In the genomic region with DNA sequence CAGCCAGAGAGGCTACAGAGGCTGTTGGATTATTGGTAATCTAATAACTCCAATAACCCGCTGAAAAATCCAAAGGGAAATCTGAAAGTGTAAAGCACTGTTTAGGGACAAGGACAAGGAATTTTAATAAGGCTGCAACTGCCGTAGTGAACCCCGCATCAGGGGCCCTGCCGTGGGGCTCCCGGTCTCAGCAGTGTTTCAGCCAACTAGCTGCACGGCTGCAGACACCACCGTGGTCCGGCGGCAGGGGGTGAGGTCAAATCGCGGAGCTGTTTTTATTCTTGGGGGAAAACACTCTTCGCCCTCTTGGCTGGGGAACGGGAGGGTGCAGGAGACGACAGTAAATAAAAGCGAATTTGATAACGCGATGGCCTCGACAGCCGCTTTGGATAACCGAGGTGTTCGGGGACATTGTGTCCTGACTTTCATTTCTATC, we compare ENCODE assay signal across 1 cellular context.
TF ChIP-seq lines count a peak whose summit lies in the region.

No MANE protein-coding gene starts in this region.

TF ChIP-seq in HCT116, 20 proteins besides CTCF, POLR2A, EP300 and RAD21 (continued from another document):
- TF ChIP-seq, protein P1, sequence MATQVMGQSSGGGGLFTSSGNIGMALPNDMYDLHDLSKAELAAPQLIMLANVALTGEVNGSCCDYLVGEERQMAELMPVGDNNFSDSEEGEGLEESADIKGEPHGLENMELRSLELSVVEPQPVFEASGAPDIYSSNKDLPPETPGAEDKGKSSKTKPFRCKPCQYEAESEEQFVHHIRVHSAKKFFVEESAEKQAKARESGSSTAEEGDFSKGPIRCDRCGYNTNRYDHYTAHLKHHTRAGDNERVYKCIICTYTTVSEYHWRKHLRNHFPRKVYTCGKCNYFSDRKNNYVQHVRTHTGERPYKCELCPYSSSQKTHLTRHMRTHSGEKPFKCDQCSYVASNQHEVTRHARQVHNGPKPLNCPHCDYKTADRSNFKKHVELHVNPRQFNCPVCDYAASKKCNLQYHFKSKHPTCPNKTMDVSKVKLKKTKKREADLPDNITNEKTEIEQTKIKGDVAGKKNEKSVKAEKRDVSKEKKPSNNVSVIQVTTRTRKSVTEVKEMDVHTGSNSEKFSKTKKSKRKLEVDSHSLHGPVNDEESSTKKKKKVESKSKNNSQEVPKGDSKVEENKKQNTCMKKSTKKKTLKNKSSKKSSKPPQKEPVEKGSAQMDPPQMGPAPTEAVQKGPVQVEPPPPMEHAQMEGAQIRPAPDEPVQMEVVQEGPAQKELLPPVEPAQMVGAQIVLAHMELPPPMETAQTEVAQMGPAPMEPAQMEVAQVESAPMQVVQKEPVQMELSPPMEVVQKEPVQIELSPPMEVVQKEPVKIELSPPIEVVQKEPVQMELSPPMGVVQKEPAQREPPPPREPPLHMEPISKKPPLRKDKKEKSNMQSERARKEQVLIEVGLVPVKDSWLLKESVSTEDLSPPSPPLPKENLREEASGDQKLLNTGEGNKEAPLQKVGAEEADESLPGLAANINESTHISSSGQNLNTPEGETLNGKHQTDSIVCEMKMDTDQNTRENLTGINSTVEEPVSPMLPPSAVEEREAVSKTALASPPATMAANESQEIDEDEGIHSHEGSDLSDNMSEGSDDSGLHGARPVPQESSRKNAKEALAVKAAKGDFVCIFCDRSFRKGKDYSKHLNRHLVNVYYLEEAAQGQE (IDR thresholded peaks at IDR 0.05; ENCODE audit: low read depth): no peak
- TF ChIP-seq SIN3A (IDR thresholded peaks at IDR 0.05; ENCODE audit: low read depth) (no peak), CEBPB (IDR thresholded peaks at IDR 0.05; ENCODE audit: low read depth) (no peak), JUND (IDR thresholded peaks at IDR 0.05) (no peak), SRF (IDR thresholded peaks at IDR 0.05; ENCODE audit: low read depth) (no peak), ELF1 (IDR thresholded peaks at IDR 0.05; ENCODE audit: borderline replicate concordance, low read depth) (no peak), ZNF274 (IDR thresholded peaks at IDR 0.05; ENCODE audit: low read depth, low read length) (no peak), POLR2AphosphoS5 (IDR thresholded peaks at IDR 0.05; ENCODE audit: low read depth, low read length) (no peak), FOSL1 (IDR thresholded peaks at IDR 0.05; ENCODE audit: low read depth) (no peak), EZH2 (IDR thresholded peaks at IDR 0.05) (no peak)
- TF ChIP-seq, protein P2, sequence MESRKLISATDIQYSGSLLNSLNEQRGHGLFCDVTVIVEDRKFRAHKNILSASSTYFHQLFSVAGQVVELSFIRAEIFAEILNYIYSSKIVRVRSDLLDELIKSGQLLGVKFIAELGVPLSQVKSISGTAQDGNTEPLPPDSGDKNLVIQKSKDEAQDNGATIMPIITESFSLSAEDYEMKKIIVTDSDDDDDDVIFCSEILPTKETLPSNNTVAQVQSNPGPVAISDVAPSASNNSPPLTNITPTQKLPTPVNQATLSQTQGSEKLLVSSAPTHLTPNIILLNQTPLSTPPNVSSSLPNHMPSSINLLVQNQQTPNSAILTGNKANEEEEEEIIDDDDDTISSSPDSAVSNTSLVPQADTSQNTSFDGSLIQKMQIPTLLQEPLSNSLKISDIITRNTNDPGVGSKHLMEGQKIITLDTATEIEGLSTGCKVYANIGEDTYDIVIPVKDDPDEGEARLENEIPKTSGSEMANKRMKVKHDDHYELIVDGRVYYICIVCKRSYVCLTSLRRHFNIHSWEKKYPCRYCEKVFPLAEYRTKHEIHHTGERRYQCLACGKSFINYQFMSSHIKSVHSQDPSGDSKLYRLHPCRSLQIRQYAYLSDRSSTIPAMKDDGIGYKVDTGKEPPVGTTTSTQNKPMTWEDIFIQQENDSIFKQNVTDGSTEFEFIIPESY (IDR thresholded peaks at IDR 0.05; ENCODE audit: extremely low read depth, insufficient replicate concordance, low read length): no peak
- TF ChIP-seq, protein P3, sequence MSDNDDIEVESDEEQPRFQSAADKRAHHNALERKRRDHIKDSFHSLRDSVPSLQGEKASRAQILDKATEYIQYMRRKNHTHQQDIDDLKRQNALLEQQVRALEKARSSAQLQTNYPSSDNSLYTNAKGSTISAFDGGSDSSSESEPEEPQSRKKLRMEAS (IDR thresholded peaks at IDR 0.05): no peak
